ENCODE assay signal across 26 cellular contexts in genomic region chr1:209594440-209594839, GRCh38. TPM values are rescaled to one million over a fixed set of nuclear protein-coding genes. Genes with fewer than 3 reads are reported as not detected.
"Had no signal": no experiment of that assay in that cellular context is flagged by ENCODE, and none has a peak within 500 bp of the region (broad histone marks: within the 10 kb centered on the region; RNA-seq: fewer than 3 reads in every experiment).

No MANE protein-coding gene starts in this region.

- H3K9ac ChIP-seq: KMS-11 had no signal

- H3K27ac ChIP-seq: HL-60, KMS-11, PC-9, Peyer's patch, SJCRH30 had no signal

- H3K4me2 ChIP-seq: KMS-11, PC-9 had no signal

- H2AFZ ChIP-seq: PC-9 had no signal

- ATAC-seq: Right ventricle myocardium inferior had no signal

- H3K4me3 ChIP-seq: K562, PC-9, Peyer's patch, SJCRH30 had no signal

- H3K36me3 Mint-ChIP-seq: IgD-negative memory B cell had no signal

- H3K9me3 ChIP-seq: Peyer's patch, SJCRH30 had no signal

- DNase-seq: Kasumi-1; MM.1S; NCI-H1092; NCI-H1105 treated with DMSO at 0.1 percent for 48 hours; NCI-H1417 treated with DMSO at 0.1 percent for 48 hours; NCI-H146; NCI-H1694 treated with DMSO at 0.1 percent for 48 hours; NCI-H1930; NCI-H2081; NCI-H2107; NCI-H2227 treated with DMSO at 0.1 percent for 48 hours; NCI-H524; NCI-H526 treated with DMSO at 0.1 percent for 48 hours; NCI-H748 treated with DMSO at 0.1 percent for 48 hours; NK-92 treated with Interleukin-12 subunit alpha and Interleukin-12 subunit beta, amount 100 ng/mL, for 24 hours; PC-9; Peyer's patch; SHP77 treated with DMSO at 0.1 percent for 48 hours; SJCRH30 had no signal

- H3K27ac Mint-ChIP-seq: IgD-negative memory B cell had no signal

- H3K27me3 ChIP-seq: Peyer's patch had no signal

- H3K9me3 Mint-ChIP-seq: IgD-negative memory B cell had no signal

- H3K36me3 ChIP-seq: Peyer's patch, SJCRH30 had no signal

- H3K4me1 ChIP-seq: Peyer's patch, SJCRH30 had no signal

- H3K4me1 Mint-ChIP-seq: IgD-negative memory B cell had no signal

RNA-seq across cellular contexts. Expression of gene CAMK1G, which starts 10.9 kb away (rescaled TPM):
- total RNA-seq: K562, NCI-H460, OCI-LY7, PC-9, Peyer's patch, Right ventricle myocardium inferior, SJCRH30 had no signal
- polyA plus RNA-seq: IgD-negative memory B cell, K562 had no signal

RNA-seq across cellular contexts. Expression of gene LAMB3, which starts 57.8 kb away (rescaled TPM):
- polyA plus RNA-seq: IgD-negative memory B cell had no signal
